ENCODE assay signal across 8 cellular contexts in the genomic region with DNA sequence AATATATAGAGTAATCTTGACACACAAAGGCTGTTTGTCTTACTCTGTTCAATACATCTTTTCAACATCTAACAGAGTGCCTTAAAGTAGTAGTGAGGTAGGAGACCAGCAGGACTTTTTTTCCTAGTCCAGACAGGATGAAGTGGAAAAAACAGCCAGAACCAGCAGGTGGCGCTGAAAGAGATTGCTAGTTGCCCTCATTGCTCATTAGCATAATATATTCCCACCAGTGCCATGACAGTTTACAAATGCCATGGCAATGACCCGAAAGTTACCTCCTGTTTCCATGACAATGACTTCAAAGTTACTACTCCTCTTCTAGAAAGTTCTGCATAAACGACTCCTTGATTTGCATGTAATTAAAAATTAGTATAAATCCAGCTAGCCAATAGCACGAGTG.
A peak's percentile ranks its signal among the peaks of the same experiment; 100 is the strongest.
DNase-seq lines count a peak whose midpoint lies in the region; ATAC-seq and TF ChIP-seq lines count a peak whose summit lies in the region.

No MANE protein-coding gene starts in this region.

- H3K4me3 Mint-ChIP-seq in activated T-helper 1 cell treated with anti-CD3 and anti-CD28 coated beads, Interleukin-12 subunit alpha, Interleukin-12 subunit beta, Interleukin-2, Interleukin-4 antibody, amounts not matched to agents 30 ng/mL and 10 ng/mL and 1 ng/mL, durations not matched to agents 14 hours and 24 hours and 36 hours = no peak overlapping the region

- H3K27me3 Mint-ChIP-seq in activated T-helper 1 cell treated with anti-CD3 and anti-CD28 coated beads, Interleukin-12 subunit alpha, Interleukin-12 subunit beta, Interleukin-2, Interleukin-4 antibody, amounts not matched to agents 30 ng/mL and 10 ng/mL and 1 ng/mL, durations not matched to agents 14 hours and 24 hours and 36 hours (ENCODE audit: insufficient read depth) = no peaks in the 10 kb centered on the region

- ATAC-seq in HG03342 (IDR thresholded peaks at IDR 0.05; ENCODE audit: unreplicated experiment) (peak; percentile 62), right cardiac atrium (no peak), HG03095 (IDR thresholded peaks at IDR 0.05; ENCODE audit: unreplicated experiment) (no peak)

- intact Hi-C loops in right cardiac atrium (cut with DNase I) = no loop called here
- intact Hi-C loops in activated T-helper 1 cell treated with anti-CD3 and anti-CD28 coated beads, Interleukin-12 subunit alpha, Interleukin-12 subunit beta, Interleukin-2, Interleukin-4 antibody, amounts not matched to agents 30 ng/mL and 10 ng/mL and 1 ng/mL, durations not matched to agents 14 hours and 24 hours and 36 hours (cut with micrococcal nuclease) = no loop called here

- H3K9me3 ChIP-seq in right cardiac atrium (ENCODE audit: control insufficient read depth, low read length) = no peaks in the 10 kb centered on the region

- WGBS in right cardiac atrium = 91% methylated on average over 4 of the region's 4 CpGs

- H3K4me1 Mint-ChIP-seq in activated T-helper 1 cell treated with anti-CD3 and anti-CD28 coated beads, Interleukin-12 subunit alpha, Interleukin-12 subunit beta, Interleukin-2, Interleukin-4 antibody, amounts not matched to agents 30 ng/mL and 10 ng/mL and 1 ng/mL, durations not matched to agents 14 hours and 24 hours and 36 hours (ENCODE audit: low read depth) = no peaks in the 10 kb centered on the region

- TF ChIP-seq CTCF in AG09319 (IDR thresholded peaks at IDR 0.05; ENCODE audit: low read depth, low read length) = peak; percentile 33
- TF ChIP-seq CTCF in GM12875 (IDR thresholded peaks at IDR 0.05; ENCODE audit: borderline replicate concordance, insufficient read depth, low read depth, low read length) = peak; percentile 66; the same call in 1 of the 2 replicates

- no peaks in the 10 kb centered on the region for H3K9me3 Mint-ChIP-seq in activated T-helper 1 cell treated with anti-CD3 and anti-CD28 coated beads, Interleukin-12 subunit alpha, Interleukin-12 subunit beta, Interleukin-2, Interleukin-4 antibody, amounts not matched to agents 30 ng/mL and 10 ng/mL and 1 ng/mL, durations not matched to agents 14 hours and 24 hours and 36 hours

- DNase-seq in AG09319 (ENCODE audit: extremely low read depth, low read depth) = no peak
- DNase-seq in SKM-1 (lab: John Stamatoyannopoulos, UW; ENCODE audit: unreplicated experiment) = peak; percentile 1
- peak; percentile 25 to 48 (median 41) for DNase-seq in right cardiac atrium
- no peak for DNase-seq in 8988T
- no peak for DNase-seq in activated T-helper 1 cell treated with anti-CD3 and anti-CD28 coated beads, Interleukin-12 subunit alpha, Interleukin-12 subunit beta, Interleukin-2, Interleukin-4 antibody, amounts not matched to agents 30 ng/mL and 10 ng/mL and 1 ng/mL, durations not matched to agents 14 hours and 24 hours and 36 hours (ENCODE audit: low spot score)

- no peaks in the 10 kb centered on the region for H3K36me3 Mint-ChIP-seq in activated T-helper 1 cell treated with anti-CD3 and anti-CD28 coated beads, Interleukin-12 subunit alpha, Interleukin-12 subunit beta, Interleukin-2, Interleukin-4 antibody, amounts not matched to agents 30 ng/mL and 10 ng/mL and 1 ng/mL, durations not matched to agents 14 hours and 24 hours and 36 hours (ENCODE audit: low read depth)

- H3K4me3 ChIP-seq in GM12875 (ENCODE audit: low read depth, low read length) (no peak overlapping the region), right cardiac atrium (ENCODE audit: low read length) (no peak overlapping the region)

- H3K27ac Mint-ChIP-seq in activated T-helper 1 cell treated with anti-CD3 and anti-CD28 coated beads, Interleukin-12 subunit alpha, Interleukin-12 subunit beta, Interleukin-2, Interleukin-4 antibody, amounts not matched to agents 30 ng/mL and 10 ng/mL and 1 ng/mL, durations not matched to agents 14 hours and 24 hours and 36 hours = no peak overlapping the region

- H3K4me1 ChIP-seq in right cardiac atrium (ENCODE audit: control insufficient read depth, insufficient read depth, low read length) = peaks cover 3% of the 10 kb centered on the region

- no peaks in the 10 kb centered on the region for H3K27me3 ChIP-seq in right cardiac atrium (ENCODE audit: control insufficient read depth, insufficient read depth)

- H3K27ac ChIP-seq in right cardiac atrium (ENCODE audit: low read length) = no peak overlapping the region

Comparison
In these comparisons a context has a peak if more than half of its experiments do, and no peak if none do; other contexts are left out.
1. DNase-seq: peak in SKM-1 (single experiment) and right cardiac atrium (3 of 3); none in AG09319 (single experiment), 8988T (single experiment) and activated T-helper 1 cell treated with anti-CD3 and anti-CD28 coated beads, Interleukin-12 subunit alpha, Interleukin-12 subunit beta, Interleukin-2, Interleukin-4 antibody, amounts not matched to agents 30 ng/mL and 10 ng/mL and 1 ng/mL, durations not matched to agents 14 hours and 24 hours and 36 hours (single experiment).